In the genomic region with DNA sequence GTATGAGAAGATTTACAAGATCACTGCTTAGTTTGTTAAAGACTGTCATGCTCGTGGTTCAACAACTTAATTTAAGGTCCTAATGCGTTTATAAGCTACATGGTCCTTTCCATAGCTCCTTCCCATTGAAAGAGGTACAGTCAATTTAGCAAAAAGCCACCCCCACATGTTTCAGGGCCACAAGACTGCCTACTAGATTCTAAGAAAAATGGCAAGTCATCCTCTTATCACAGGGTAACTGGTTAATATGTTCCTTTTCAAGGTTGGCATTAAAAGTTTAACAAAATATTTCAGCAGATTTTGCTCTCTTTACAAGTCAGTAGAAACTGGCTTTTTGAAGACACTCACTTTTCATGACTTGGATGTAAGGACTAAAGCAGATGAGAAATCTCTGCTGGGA, we compare ENCODE assay signal across 24 cellular contexts. TPM values are rescaled to one million over a fixed set of nuclear protein-coding genes. Genes with fewer than 3 reads are reported as not detected.
"Had no signal": no experiment of that assay in that cellular context is flagged by ENCODE, and none has a peak within 500 bp of the region (broad histone marks: within the 10 kb centered on the region; RNA-seq: fewer than 3 reads in every experiment).

No MANE protein-coding gene starts in this region.

- H3K4me1 Mint-ChIP-seq: naive thymus-derived CD4-positive, alpha-beta T cell had no signal

- H3K36me3 ChIP-seq: esophagus muscularis mucosa, gastrocnemius medialis, heart right ventricle, transverse colon had no signal

- H3K27ac Mint-ChIP-seq: dendritic cell treated with granulocyte-macrophage colony-stimulating factor and Interleukin-4, amounts not matched to agents 40 ng/mL and 50 ng/mL, for 4 days; effector memory CD8-positive, alpha-beta T cell; naive thymus-derived CD4-positive, alpha-beta T cell; nephron progenitor cell had no signal

- DNase-seq: effector memory CD8-positive, alpha-beta T cell; gastrocnemius medialis; heart right ventricle; hypothalamus; kidney glomerular epithelial cell; naive thymus-derived CD4-positive, alpha-beta T cell; nephron progenitor cell; posterior cingulate gyrus; small intestine; stimulated activated CD4-positive, alpha-beta T cell treated with anti-CD3 and anti-CD28 coated beads, Interleukin-12 subunit alpha, Interleukin-12 subunit beta, amount 100 ng/mL, for 4 hours; stimulated activated naive CD4-positive, alpha-beta T cell treated with Interleukin-2 at 50 U/mL for 16 hours; transverse colon had no signal

- ATAC-seq: effector memory CD8-positive, alpha-beta T cell; gastrocnemius medialis; heart right ventricle; naive thymus-derived CD4-positive, alpha-beta T cell had no signal

- H3K27me3 Mint-ChIP-seq: dendritic cell treated with granulocyte-macrophage colony-stimulating factor and Interleukin-4, amounts not matched to agents 40 ng/mL and 50 ng/mL, for 4 days had no signal

- H3K27ac ChIP-seq: epithelial cell of prostate, esophagus muscularis mucosa, gastrocnemius medialis, heart right ventricle, transverse colon had no signal

- H3K9me3 ChIP-seq: esophagus muscularis mucosa, gastrocnemius medialis, transverse colon had no signal

- H3K9me3 Mint-ChIP-seq: effector memory CD8-positive, alpha-beta T cell had no signal

- H3K4me3 Mint-ChIP-seq: dendritic cell treated with granulocyte-macrophage colony-stimulating factor and Interleukin-4, amounts not matched to agents 40 ng/mL and 50 ng/mL, for 4 days; effector memory CD8-positive, alpha-beta T cell; naive thymus-derived CD4-positive, alpha-beta T cell; nephron progenitor cell had no signal

- H3K4me1 ChIP-seq: esophagus muscularis mucosa, gastrocnemius medialis, heart right ventricle, transverse colon had no signal

- H3K4me3 ChIP-seq: esophagus muscularis mucosa, gastrocnemius medialis, heart right ventricle, transverse colon had no signal

- H3K27me3 ChIP-seq: esophagus muscularis mucosa, gastrocnemius medialis, transverse colon had no signal

RNA-seq across cellular contexts. Expression of a gene that starts 15.7 kb away (rescaled TPM):
- total RNA-seq: esophagus muscularis mucosa; fibroblast of villous mesenchyme; gastrocnemius medialis; heart right ventricle; liver; lung microvascular endothelial cell; mesenteric fat pad; mononuclear cell; naive thymus-derived CD4-positive, alpha-beta T cell; omental fat pad; pulmonary artery endothelial cell; temporal lobe; transverse colon; urinary bladder had no signal
- polyA plus RNA-seq: heart right ventricle; liver; naive thymus-derived CD4-positive, alpha-beta T cell; small intestine; urinary bladder had no signal

RNA-seq across cellular contexts. Expression of a gene that starts 53.2 kb away (rescaled TPM):
- total RNA-seq: esophagus muscularis mucosa; fibroblast of villous mesenchyme; gastrocnemius medialis; heart right ventricle; liver; lung microvascular endothelial cell; mesenteric fat pad; mononuclear cell; naive thymus-derived CD4-positive, alpha-beta T cell; omental fat pad; pulmonary artery endothelial cell; temporal lobe; transverse colon; urinary bladder had no signal
- polyA plus RNA-seq: heart right ventricle; liver; naive thymus-derived CD4-positive, alpha-beta T cell; small intestine; urinary bladder had no signal
